In genomic region chr11:77147668-77148321, GRCh38 we compare ENCODE assay signal across 9 cellular contexts. TPM values are rescaled to one million over a fixed set of nuclear protein-coding genes. Genes with fewer than 3 reads are reported as not detected.
DNase-seq lines count a peak whose midpoint lies in the region; ATAC-seq and TF ChIP-seq lines count a peak whose summit lies in the region.
"Had no signal": no experiment of that assay in that cellular context is flagged by ENCODE, and none has a peak within 500 bp of the region (broad histone marks: within the 10 kb centered on the region; RNA-seq: fewer than 3 reads in every experiment).

No MANE protein-coding gene starts in this region.

- H3K27ac ChIP-seq in heart right ventricle: no peak overlapping the region

- ATAC-seq in heart right ventricle: peak in 4 of 8 donors; percentile 6 to 29 (median 16)
- ATAC-seq in GM19351 (IDR thresholded peaks at IDR 0.05; ENCODE audit: unreplicated experiment): no peak
- ATAC-seq in GM18873 (IDR thresholded peaks at IDR 0.05; ENCODE audit: low FRiP score, unreplicated experiment): no peak
- ATAC-seq in HG02571 (IDR thresholded peaks at IDR 0.05; ENCODE audit: unreplicated experiment): no peak

- intact Hi-C loops in heart right ventricle (cut with DNase I): no loop called here

- TF ChIP-seq CTCF in heart right ventricle (IDR thresholded peaks at IDR 0.05): no peak

- DNase-seq in activated T-cell treated with anti-CD3 and anti-CD28 coated beads for 24 hours (ENCODE audit: low read depth): peak; percentile 11
- no peak for DNase-seq in activated T-cell treated with anti-CD3 and anti-CD28 coated beads for 4 hours
- DNase-seq in activated CD8-positive, alpha-beta memory T cell treated with anti-CD3 and anti-CD28 coated beads for 24 hours: peak; percentile 77
- no peak for DNase-seq in heart right ventricle
- DNase-seq in stimulated activated naive CD4-positive, alpha-beta T cell treated with Interleukin-2 at 50 U/mL for 16 hours (lab: John Stamatoyannopoulos, UW): peak; percentile 10

- H3K36me3 ChIP-seq in heart right ventricle: no peaks in the 10 kb centered on the region

- WGBS in heart right ventricle, 2 donors: 16 to 28% methylated on average over 45 to 47 of the region's 47 CpGs

- H3K9me3 ChIP-seq in heart right ventricle: no peaks in the 10 kb centered on the region

- H3K27me3 ChIP-seq in heart right ventricle: peaks cover 0 to 10% (median 0%) of the 10 kb centered on the region in 7 donors

- H3K4me3 ChIP-seq in heart right ventricle: peak overlapping the region in 6 of 10 donors; percentile 13 to 38 (median 23)

- peaks cover 0 to 23% (median 3%) of the 10 kb centered on the region in 9 donors for H3K4me1 ChIP-seq in heart right ventricle

RNA-seq across cellular contexts. Expression of gene MYO7A, which starts 19.7 kb away (rescaled TPM):
- total RNA-seq in heart right ventricle: 1 to 10 TPM in 9 of 10 donors, under 1 TPM in 1; 1.00 to 6.8 (median 2.8) TPM
- polyA plus RNA-seq in heart right ventricle: 1 to 10 TPM in 1 of 2 donors, under 1 TPM in 1; 0.91 to 5.0 TPM

RNA-seq across cellular contexts. Expression of gene OMP, which starts 45.2 kb away (rescaled TPM):
- under 1 TPM in 1 of 10 donors, not detected in 9; 0.58 TPM for total RNA-seq in heart right ventricle
- polyA plus RNA-seq in heart right ventricle: not detected
- total RNA-seq: SK-MEL-5 had no signal

Comparison
In these comparisons a context has a peak if more than half of its experiments do, and no peak if none do; other contexts are left out.
1. DNase-seq: peak in activated T-cell treated with anti-CD3 and anti-CD28 coated beads for 24 hours (single experiment), activated CD8-positive, alpha-beta memory T cell treated with anti-CD3 and anti-CD28 coated beads for 24 hours (single experiment) and stimulated activated naive CD4-positive, alpha-beta T cell treated with Interleukin-2 at 50 U/mL for 16 hours (single experiment); none in activated T-cell treated with anti-CD3 and anti-CD28 coated beads for 4 hours (single experiment) and heart right ventricle (0 of 2).